Comparison of ENCODE assay signal across 1 cellular context in genomic region chr15:99984491-99985243, GRCh38.
TF ChIP-seq lines count a peak whose summit lies in the region.

No MANE protein-coding gene starts in this region.

TF ChIP-seq in H1, 55 proteins besides CTCF, POLR2A, EP300 and RAD21 (continued from another document):
- TF ChIP-seq, protein P1, sequence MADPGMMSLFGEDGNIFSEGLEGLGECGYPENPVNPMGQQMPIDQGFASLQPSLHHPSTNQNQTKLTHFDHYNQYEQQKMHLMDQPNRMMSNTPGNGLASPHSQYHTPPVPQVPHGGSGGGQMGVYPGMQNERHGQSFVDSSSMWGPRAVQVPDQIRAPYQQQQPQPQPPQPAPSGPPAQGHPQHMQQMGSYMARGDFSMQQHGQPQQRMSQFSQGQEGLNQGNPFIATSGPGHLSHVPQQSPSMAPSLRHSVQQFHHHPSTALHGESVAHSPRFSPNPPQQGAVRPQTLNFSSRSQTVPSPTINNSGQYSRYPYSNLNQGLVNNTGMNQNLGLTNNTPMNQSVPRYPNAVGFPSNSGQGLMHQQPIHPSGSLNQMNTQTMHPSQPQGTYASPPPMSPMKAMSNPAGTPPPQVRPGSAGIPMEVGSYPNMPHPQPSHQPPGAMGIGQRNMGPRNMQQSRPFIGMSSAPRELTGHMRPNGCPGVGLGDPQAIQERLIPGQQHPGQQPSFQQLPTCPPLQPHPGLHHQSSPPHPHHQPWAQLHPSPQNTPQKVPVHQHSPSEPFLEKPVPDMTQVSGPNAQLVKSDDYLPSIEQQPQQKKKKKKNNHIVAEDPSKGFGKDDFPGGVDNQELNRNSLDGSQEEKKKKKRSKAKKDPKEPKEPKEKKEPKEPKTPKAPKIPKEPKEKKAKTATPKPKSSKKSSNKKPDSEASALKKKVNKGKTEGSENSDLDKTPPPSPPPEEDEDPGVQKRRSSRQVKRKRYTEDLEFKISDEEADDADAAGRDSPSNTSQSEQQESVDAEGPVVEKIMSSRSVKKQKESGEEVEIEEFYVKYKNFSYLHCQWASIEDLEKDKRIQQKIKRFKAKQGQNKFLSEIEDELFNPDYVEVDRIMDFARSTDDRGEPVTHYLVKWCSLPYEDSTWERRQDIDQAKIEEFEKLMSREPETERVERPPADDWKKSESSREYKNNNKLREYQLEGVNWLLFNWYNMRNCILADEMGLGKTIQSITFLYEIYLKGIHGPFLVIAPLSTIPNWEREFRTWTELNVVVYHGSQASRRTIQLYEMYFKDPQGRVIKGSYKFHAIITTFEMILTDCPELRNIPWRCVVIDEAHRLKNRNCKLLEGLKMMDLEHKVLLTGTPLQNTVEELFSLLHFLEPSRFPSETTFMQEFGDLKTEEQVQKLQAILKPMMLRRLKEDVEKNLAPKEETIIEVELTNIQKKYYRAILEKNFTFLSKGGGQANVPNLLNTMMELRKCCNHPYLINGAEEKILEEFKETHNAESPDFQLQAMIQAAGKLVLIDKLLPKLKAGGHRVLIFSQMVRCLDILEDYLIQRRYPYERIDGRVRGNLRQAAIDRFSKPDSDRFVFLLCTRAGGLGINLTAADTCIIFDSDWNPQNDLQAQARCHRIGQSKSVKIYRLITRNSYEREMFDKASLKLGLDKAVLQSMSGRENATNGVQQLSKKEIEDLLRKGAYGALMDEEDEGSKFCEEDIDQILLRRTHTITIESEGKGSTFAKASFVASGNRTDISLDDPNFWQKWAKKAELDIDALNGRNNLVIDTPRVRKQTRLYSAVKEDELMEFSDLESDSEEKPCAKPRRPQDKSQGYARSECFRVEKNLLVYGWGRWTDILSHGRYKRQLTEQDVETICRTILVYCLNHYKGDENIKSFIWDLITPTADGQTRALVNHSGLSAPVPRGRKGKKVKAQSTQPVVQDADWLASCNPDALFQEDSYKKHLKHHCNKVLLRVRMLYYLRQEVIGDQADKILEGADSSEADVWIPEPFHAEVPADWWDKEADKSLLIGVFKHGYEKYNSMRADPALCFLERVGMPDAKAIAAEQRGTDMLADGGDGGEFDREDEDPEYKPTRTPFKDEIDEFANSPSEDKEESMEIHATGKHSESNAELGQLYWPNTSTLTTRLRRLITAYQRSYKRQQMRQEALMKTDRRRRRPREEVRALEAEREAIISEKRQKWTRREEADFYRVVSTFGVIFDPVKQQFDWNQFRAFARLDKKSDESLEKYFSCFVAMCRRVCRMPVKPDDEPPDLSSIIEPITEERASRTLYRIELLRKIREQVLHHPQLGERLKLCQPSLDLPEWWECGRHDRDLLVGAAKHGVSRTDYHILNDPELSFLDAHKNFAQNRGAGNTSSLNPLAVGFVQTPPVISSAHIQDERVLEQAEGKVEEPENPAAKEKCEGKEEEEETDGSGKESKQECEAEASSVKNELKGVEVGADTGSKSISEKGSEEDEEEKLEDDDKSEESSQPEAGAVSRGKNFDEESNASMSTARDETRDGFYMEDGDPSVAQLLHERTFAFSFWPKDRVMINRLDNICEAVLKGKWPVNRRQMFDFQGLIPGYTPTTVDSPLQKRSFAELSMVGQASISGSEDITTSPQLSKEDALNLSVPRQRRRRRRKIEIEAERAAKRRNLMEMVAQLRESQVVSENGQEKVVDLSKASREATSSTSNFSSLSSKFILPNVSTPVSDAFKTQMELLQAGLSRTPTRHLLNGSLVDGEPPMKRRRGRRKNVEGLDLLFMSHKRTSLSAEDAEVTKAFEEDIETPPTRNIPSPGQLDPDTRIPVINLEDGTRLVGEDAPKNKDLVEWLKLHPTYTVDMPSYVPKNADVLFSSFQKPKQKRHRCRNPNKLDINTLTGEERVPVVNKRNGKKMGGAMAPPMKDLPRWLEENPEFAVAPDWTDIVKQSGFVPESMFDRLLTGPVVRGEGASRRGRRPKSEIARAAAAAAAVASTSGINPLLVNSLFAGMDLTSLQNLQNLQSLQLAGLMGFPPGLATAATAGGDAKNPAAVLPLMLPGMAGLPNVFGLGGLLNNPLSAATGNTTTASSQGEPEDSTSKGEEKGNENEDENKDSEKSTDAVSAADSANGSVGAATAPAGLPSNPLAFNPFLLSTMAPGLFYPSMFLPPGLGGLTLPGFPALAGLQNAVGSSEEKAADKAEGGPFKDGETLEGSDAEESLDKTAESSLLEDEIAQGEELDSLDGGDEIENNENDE (IDR thresholded peaks at IDR 0.05; ENCODE audit: insufficient replicate concordance, low read length) = no peak
- TF ChIP-seq SIRT6 (IDR thresholded peaks at IDR 0.05; ENCODE audit: low read length) (no peak), SIN3A (conservative IDR thresholded peaks at IDR 0.05 in 1 of 2, IDR thresholded peaks at IDR 0.05 in 1 of 2; ENCODE audit: low read depth in 1 of 2, low read length in 2 of 2) (no peak), CTBP2 (IDR thresholded peaks at IDR 0.05; ENCODE audit: borderline replicate concordance, insufficient read depth, insufficient read length, low read length) (no peak), TAF1 (IDR thresholded peaks at IDR 0.05; ENCODE audit: low read depth, low read length) (no peak)
